ENCODE assay signal across 1 cellular context in the genomic region with DNA sequence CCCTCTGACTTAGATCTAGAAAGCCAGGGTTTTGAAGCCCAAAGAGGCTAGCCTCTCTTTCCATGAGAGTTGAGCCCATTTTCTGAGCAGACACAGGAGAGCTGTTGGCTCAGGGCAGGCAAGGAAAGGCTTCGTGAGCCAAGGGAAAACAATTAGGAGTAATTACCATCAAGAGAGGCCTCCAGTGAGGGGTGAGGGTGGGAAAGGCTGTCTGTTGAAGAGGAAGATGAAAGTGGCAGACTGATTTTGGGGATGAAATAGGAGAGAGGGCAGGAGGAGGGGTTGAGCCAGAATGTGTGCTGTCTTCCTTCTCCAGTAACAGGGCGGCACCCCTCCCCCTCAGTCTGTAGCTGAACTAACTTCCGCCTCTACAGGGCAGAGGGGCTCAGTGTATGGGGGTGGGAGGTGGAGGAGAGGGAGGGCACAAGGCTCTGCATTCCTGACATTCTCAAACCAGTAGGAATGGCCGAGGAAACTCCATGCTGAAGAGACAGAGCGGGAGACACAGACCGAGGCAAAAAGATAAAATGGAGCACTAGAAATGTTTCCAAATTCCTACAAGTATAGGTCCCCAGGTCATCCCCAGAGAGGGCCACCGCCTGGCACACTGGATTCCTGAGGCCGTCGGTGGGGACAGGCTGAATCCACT.
TF ChIP-seq lines count a peak whose summit lies in the region.

No MANE protein-coding gene starts in this region.

TF ChIP-seq in WTC11, 78 proteins besides CTCF, POLR2A, EP300 and RAD21 (continued from another document):
- TF ChIP-seq NFE2L1 (CRISPR knock-in tag; IDR thresholded peaks at IDR 0.05) = peak; percentile 63; the same call in 1 of the 2 replicates
- no peak for TF ChIP-seq ZNF232 (CRISPR knock-in tag; IDR thresholded peaks at IDR 0.05)
- no peak for TF ChIP-seq AFF4 (CRISPR knock-in tag; IDR thresholded peaks at IDR 0.05; ENCODE audit: borderline replicate concordance)
- no peak for TF ChIP-seq ATF3 (CRISPR knock-in tag; conservative IDR thresholded peaks at IDR 0.05)
- no peak for TF ChIP-seq RORB (CRISPR knock-in tag; IDR thresholded peaks at IDR 0.05)
- no peak for TF ChIP-seq GABPB1 (CRISPR knock-in tag; IDR thresholded peaks at IDR 0.05)
- no peak for TF ChIP-seq ELF4 (CRISPR knock-in tag; IDR thresholded peaks at IDR 0.05; ENCODE audit: low read depth)
- no peak for TF ChIP-seq HMGA2 (CRISPR knock-in tag; IDR thresholded peaks at IDR 0.05)
- TF ChIP-seq ETV6 (CRISPR knock-in tag; IDR thresholded peaks at IDR 0.05) = peak; percentile 79; the same call in 1 of the 2 replicates
- TF ChIP-seq SP1 (CRISPR knock-in tag; conservative IDR thresholded peaks at IDR 0.05) = peak; percentile 68; the same call in 1 of the 2 replicates
- TF ChIP-seq PRRX2 (CRISPR knock-in tag; IDR thresholded peaks at IDR 0.05) = no peak
- no peak for TF ChIP-seq ESRRA (CRISPR knock-in tag; IDR thresholded peaks at IDR 0.05; ENCODE audit: borderline replicate concordance)
- TF ChIP-seq ATF1 (CRISPR knock-in tag; IDR thresholded peaks at IDR 0.05) = no peak
- peak; percentile 98; the same call in 1 of the 2 replicates for TF ChIP-seq TEAD1 (CRISPR knock-in tag; IDR thresholded peaks at IDR 0.05)
- no peak for TF ChIP-seq ZNF263 (CRISPR knock-in tag; IDR thresholded peaks at IDR 0.05; ENCODE audit: low read depth)
- TF ChIP-seq MYBL2 (CRISPR knock-in tag; IDR thresholded peaks at IDR 0.05) = no peak
TF ChIP-seq in WTC11: peak in this region for 6.
